Comparison of ENCODE assay signal across 22 cellular contexts in the genomic region with DNA sequence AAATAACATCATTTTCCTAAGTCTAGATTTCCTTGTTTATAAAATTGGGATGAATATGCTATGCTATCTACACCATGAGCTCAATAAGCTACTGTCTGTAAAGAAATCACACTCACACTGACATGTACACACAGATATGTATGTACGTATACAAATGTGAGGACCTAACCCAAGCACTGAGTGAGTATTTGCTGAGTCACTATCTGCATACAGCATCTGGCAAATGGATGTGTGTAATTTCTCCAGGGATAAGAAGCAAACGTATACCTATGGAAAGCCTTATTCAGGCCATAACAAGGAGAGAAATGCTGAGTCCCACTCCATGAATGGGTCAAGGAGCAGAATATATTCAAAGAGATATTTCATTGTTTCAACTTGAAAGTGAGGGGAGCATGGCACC.
DNase-seq lines count a peak whose midpoint lies in the region; ATAC-seq and TF ChIP-seq lines count a peak whose summit lies in the region.
"Had no signal": no experiment of that assay in that cellular context is flagged by ENCODE, and none has a peak within 500 bp of the region (broad histone marks: within the 10 kb centered on the region; RNA-seq: fewer than 3 reads in every experiment).

No MANE protein-coding gene starts in this region.

- TF ChIP-seq POLR2A in right lobe of liver (IDR thresholded peaks at IDR 0.05): no peak

- ATAC-seq in right lobe of liver: peak; percentile 33 to 55 (median 53)
- no peak for ATAC-seq in HG03095 (IDR thresholded peaks at IDR 0.05; ENCODE audit: unreplicated experiment)
- ATAC-seq: gastroesophageal sphincter, HCT116, left lung had no signal

- H3K4me3 ChIP-seq in epithelial cell of esophagus (ENCODE audit: low read length) (no peak overlapping the region), right lobe of liver (peak overlapping the region; percentile 16 to 64 (median 50)), SJCRH30 (no peak overlapping the region)
- H3K4me3 ChIP-seq: gastroesophageal sphincter, left lung, ovary had no signal

- H3K27me3 ChIP-seq in right lobe of liver (no peaks in the 10 kb centered on the region), SJCRH30 (no peaks in the 10 kb centered on the region)
- H3K27me3 ChIP-seq: left lung, ovary had no signal

- intact Hi-C loops in right lobe of liver (cut with DNase I): no loop called here

- peaks cover 0 to 32% (median 16%) of the 10 kb centered on the region in 4 donors for H3K4me1 ChIP-seq in right lobe of liver
- H3K4me1 ChIP-seq in SJCRH30: no peaks in the 10 kb centered on the region
- H3K4me1 ChIP-seq: gastroesophageal sphincter, left lung had no signal

- DNase-seq in ELR (ENCODE audit: low read depth) (peak; percentile 82), RPMI7951 (ENCODE audit: low read depth) (peak; percentile 71), epithelial cell of esophagus (ENCODE audit: low read depth) (peak; percentile 60), right lobe of liver (no peak), SJCRH30 (no peak), NCI-H1436 treated with DMSO at 0.1 percent for 48 hours (lab: John Stamatoyannopoulos, UW) (no peak)
- no peak for DNase-seq in stimulated activated CD4-positive, alpha-beta T cell treated with anti-CD3 and anti-CD28 coated beads, Interleukin-2, amount 100 ng/mL, for 48 hours
- DNase-seq: activated CD4-positive, alpha-beta T cell treated with anti-CD3 and anti-CD28 coated beads, Interleukin-2, amount 50 U/mL, for 48 hours; activated naive CD8-positive, alpha-beta T cell treated with anti-CD3 and anti-CD28 coated beads for 36 hours; activated T-cell treated with anti-CD3 and anti-CD28 coated beads, Interleukin-2, amount 50 U/mL, for 1 hour; caudate nucleus; effector CD4-positive, alpha-beta T cell; left lung; NCI-H1417 treated with DMSO at 0.1 percent for 48 hours; NCI-H2227 treated with DMSO at 0.1 percent for 48 hours; ovary; RPMI8226; stimulated activated CD4-positive, alpha-beta T cell treated with anti-CD3 and anti-CD28 coated beads, Interleukin-4, amount 100 ng/mL, for 24 hours had no signal

- H3K27ac ChIP-seq in right lobe of liver (peak overlapping the region; percentile 45 to 92 (median 64)), SJCRH30 (no peak overlapping the region)
- H3K27ac ChIP-seq: gastroesophageal sphincter, left lung, ovary, VCaP had no signal

- TF ChIP-seq CTCF in epithelial cell of esophagus (IDR thresholded peaks at IDR 0.05; ENCODE audit: insufficient read depth, low read depth, low read length, missing control alignments): no peak
- no peak for TF ChIP-seq CTCF in right lobe of liver (IDR thresholded peaks at IDR 0.05)

- 33% methylated on average over 2 of the region's 2 CpGs for WGBS in right lobe of liver (ENCODE audit: insufficient coverage, low coverage, low lambda C conversion rate, missing lambda C conversion rate)

- no peaks in the 10 kb centered on the region for H3K9me3 ChIP-seq in right lobe of liver
- no peaks in the 10 kb centered on the region for H3K9me3 ChIP-seq in SJCRH30 (replicated peaks)
- H3K9me3 ChIP-seq: gastroesophageal sphincter, left lung, ovary had no signal

- H3K36me3 ChIP-seq in right lobe of liver (no peaks in the 10 kb centered on the region), SJCRH30 (no peaks in the 10 kb centered on the region)
- H3K36me3 ChIP-seq: gastroesophageal sphincter, left lung, ovary had no signal

Comparison
In these comparisons a context has a peak if more than half of its experiments do, and no peak if none do; other contexts are left out.
1. DNase-seq: peak in ELR (single experiment), RPMI7951 (single experiment) and epithelial cell of esophagus (single experiment); none in right lobe of liver (0 of 3), stimulated activated CD4-positive, alpha-beta T cell treated with anti-CD3 and anti-CD28 coated beads, Interleukin-2, amount 100 ng/mL, for 48 hours (0 of 2), SJCRH30 (0 of 2) and NCI-H1436 treated with DMSO at 0.1 percent for 48 hours (single experiment).
2. H3K4me3 ChIP-seq: peak in right lobe of liver (3 of 3); none in epithelial cell of esophagus (single experiment) and SJCRH30 (single experiment).